Comparison of ENCODE assay signal across 17 cellular contexts in the genomic region with DNA sequence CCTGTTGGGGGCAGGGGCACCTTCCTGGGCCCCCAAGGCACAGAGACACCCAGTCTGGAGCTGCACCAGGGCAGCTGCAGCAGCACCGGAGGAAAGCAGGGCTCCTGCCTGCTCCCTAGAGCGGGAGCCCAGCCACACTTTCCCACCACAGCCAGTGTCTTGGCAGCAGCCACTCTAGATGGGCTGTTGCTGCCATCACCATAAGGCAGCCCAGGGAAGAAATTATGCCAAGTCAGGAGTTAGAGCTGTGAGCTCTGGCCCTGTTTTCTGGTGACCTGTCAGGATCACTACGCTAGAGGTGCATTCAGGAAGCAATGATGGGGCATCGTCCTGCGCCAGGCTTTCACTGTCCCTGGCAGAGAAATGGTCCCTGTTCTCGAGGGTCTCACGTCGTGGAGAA.
"Had no signal": no experiment of that assay in that cellular context is flagged by ENCODE, and none has a peak within 500 bp of the region (broad histone marks: within the 10 kb centered on the region; RNA-seq: fewer than 3 reads in every experiment).

No MANE protein-coding gene starts in this region.

- H3K36me3 ChIP-seq: breast epithelium had no signal

- DNase-seq: activated CD4-positive, alpha-beta T cell treated with anti-CD3 and anti-CD28 coated beads for 36 hours; activated CD4-positive, alpha-beta T cell treated with anti-CD3 and anti-CD28 coated beads, Interleukin-2, amount 50 U/mL, for 4 hours; activated naive CD4-positive, alpha-beta T cell treated with Interleukin-2 at 50 U/mL for 16 hours; activated naive CD8-positive, alpha-beta T cell treated with anti-CD3 and anti-CD28 coated beads for 36 hours; activated T-cell treated with anti-CD3 and anti-CD28 coated beads, Interleukin-2, amount 50 U/mL, for 48 hours; kidney; natural killer cell; small intestine; stimulated activated CD4-positive, alpha-beta T cell treated with anti-CD3 and anti-CD28 coated beads, Interleukin-2, amount 100 ng/mL, for 24 hours; stimulated activated naive CD8-positive, alpha-beta T cell treated with anti-CD3 and anti-CD28 coated beads, Interleukin-15, amount 100 ng/mL, for 72 hours; T-helper 9 cell; tibial artery had no signal

- ATAC-seq: activated CD4-positive, alpha-beta T cell treated with anti-CD3 and anti-CD28 coated beads for 36 hours; left lobe of liver; natural killer cell; sciatic nerve; stimulated activated effector memory CD8-positive, alpha-beta T cell treated with anti-CD3 and anti-CD28 coated beads, Interleukin-12 subunit alpha, Interleukin-12 subunit beta, amount 100 ng/mL, for 72 hours; stimulated activated naive CD8-positive, alpha-beta T cell treated with anti-CD3 and anti-CD28 coated beads, Interleukin-15, amount 100 ng/mL, for 72 hours; WTC11 had no signal

- H3K27ac ChIP-seq: breast epithelium, tibial artery had no signal

- H3K9me3 ChIP-seq: breast epithelium, tibial artery had no signal

- H3K27me3 ChIP-seq: breast epithelium, tibial artery had no signal

- H3K4me1 ChIP-seq: breast epithelium had no signal

- H3K4me3 ChIP-seq: breast epithelium, tibial artery had no signal
